In the genomic region with DNA sequence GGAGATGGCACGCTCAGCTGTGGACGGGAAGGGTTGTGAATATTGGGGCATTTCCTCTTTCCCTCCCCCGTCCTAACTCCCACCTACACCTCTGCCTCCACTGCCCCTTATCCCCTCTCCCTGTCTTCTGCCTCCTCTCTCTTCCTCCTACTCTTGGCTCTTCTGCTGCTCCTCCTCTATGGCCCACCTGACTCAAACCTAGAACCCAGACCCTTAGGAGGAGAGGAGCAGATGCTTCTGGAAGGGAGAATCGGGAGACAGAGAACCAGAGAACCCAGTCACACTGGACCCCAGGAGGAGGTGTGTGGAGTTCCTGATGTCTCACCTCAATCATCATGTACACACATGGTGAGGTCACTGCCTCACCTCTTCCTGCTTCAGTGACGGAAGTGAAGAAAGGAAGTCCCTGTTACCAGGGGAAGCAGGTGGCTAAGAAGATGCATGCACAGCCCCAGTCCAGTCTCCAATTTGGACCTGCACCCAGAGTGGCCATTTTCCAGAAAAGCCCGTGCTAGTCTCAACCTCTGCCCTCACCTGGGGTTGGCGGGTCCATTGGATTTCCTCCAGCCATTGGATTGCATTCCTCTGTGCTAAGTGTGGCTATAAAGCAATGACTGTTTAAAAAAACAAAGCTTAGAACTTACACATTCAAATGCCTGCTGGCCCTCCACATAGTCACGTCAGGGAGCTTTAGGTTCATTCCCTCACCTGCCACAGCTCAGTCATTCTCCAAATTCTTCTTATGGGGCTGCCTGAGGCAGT, we compare ENCODE assay signal across 10 cellular contexts. TPM values are rescaled to one million over a fixed set of nuclear protein-coding genes. Genes with fewer than 3 reads are reported as not detected.
DNase-seq lines count a peak whose midpoint lies in the region; ATAC-seq, FAIRE-seq and TF ChIP-seq lines count a peak whose summit lies in the region.
"Had no signal": no experiment of that assay in that cellular context is flagged by ENCODE, and none has a peak within 500 bp of the region (broad histone marks: within the 10 kb centered on the region; RNA-seq: fewer than 3 reads in every experiment).

No MANE protein-coding gene starts in this region.

- H3K27ac Mint-ChIP-seq in astrocyte (ENCODE audit: unreplicated experiment): no peak overlapping the region
- peak overlapping the region; percentile 82 to 99 (median 97) for H3K27ac Mint-ChIP-seq in naive thymus-derived CD8-positive, alpha-beta T cell

- peaks cover 34% of the 10 kb centered on the region for H3K27me3 Mint-ChIP-seq in astrocyte (ENCODE audit: low read depth, unreplicated experiment)
- peaks cover 0 to 7% (median 3%) of the 10 kb centered on the region in 5 donors for H3K27me3 Mint-ChIP-seq in naive thymus-derived CD8-positive, alpha-beta T cell

- no peak overlapping the region for H3K4me3 ChIP-seq in astrocyte (ENCODE audit: insufficient read depth, low read depth, low read length)

- H3K4me1 ChIP-seq in astrocyte (ENCODE audit: insufficient read depth, low read length): peaks cover 14% of the 10 kb centered on the region

- no peaks in the 10 kb centered on the region for H3K36me3 Mint-ChIP-seq in astrocyte (ENCODE audit: low read depth, unreplicated experiment)
- no peaks in the 10 kb centered on the region for H3K36me3 Mint-ChIP-seq in naive thymus-derived CD8-positive, alpha-beta T cell

- in situ Hi-C loops in KBM-7 (cut with MboI; ENCODE audit: low pct_unique_long_range_greater_than_20kb, low sequenced_read_pairs): no loop called here

- no peak for FAIRE-seq in GM12891 (lab: Jason Lieb, UNC)
- no peak for FAIRE-seq in astrocyte (lab: Jason Lieb, UNC)

- H2AFZ ChIP-seq in astrocyte (ENCODE audit: low read depth, low read length): no peak overlapping the region

- no peaks in the 10 kb centered on the region for H3K4me1 Mint-ChIP-seq in astrocyte (ENCODE audit: low read depth, unreplicated experiment)
- peaks cover 9 to 18% (median 12%) of the 10 kb centered on the region in 4 donors for H3K4me1 Mint-ChIP-seq in naive thymus-derived CD8-positive, alpha-beta T cell

- peak; percentile 97 to 99 for ATAC-seq in naive thymus-derived CD8-positive, alpha-beta T cell
- ATAC-seq in HG02840 (IDR thresholded peaks at IDR 0.05; ENCODE audit: low FRiP score, unreplicated experiment) (no peak), omental fat pad (ENCODE audit: low FRiP score) (no peak)

- no peaks in the 10 kb centered on the region for H3K9me3 ChIP-seq in astrocyte (ENCODE audit: insufficient read depth, low read depth, low read length)

- peaks cover 2% of the 10 kb centered on the region for H3K9me3 Mint-ChIP-seq in astrocyte (ENCODE audit: unreplicated experiment)
- H3K9me3 Mint-ChIP-seq in naive thymus-derived CD8-positive, alpha-beta T cell: no peaks in the 10 kb centered on the region

- no peak overlapping the region for H3K27ac ChIP-seq in astrocyte (ENCODE audit: low read depth, low read length)

- peak overlapping the region; percentile 1 for H3K9ac ChIP-seq in astrocyte (ENCODE audit: low read length)

- no peak overlapping the region for H3K4me3 Mint-ChIP-seq in astrocyte (ENCODE audit: unreplicated experiment)
- peak overlapping the region in 9 of 10 donors; percentile 24 to 67 (median 58) for H3K4me3 Mint-ChIP-seq in naive thymus-derived CD8-positive, alpha-beta T cell

- no peak for TF ChIP-seq POLR2A in GM12891 (IDR thresholded peaks at IDR 0.05; ENCODE audit: low read depth, low read length)

- no peaks in the 10 kb centered on the region for H4K20me1 ChIP-seq in astrocyte (ENCODE audit: insufficient read depth, low read length)

- H3K4me2 ChIP-seq in astrocyte (ENCODE audit: low read length): no peak overlapping the region

- H3K36me3 ChIP-seq in astrocyte (ENCODE audit: insufficient read depth, low read length): no peaks in the 10 kb centered on the region

- DNase-seq in GM12891 (ENCODE audit: insufficient read length, low spot score): no peak
- DNase-seq in RKO (ENCODE audit: low spot score): peak; percentile 31
- DNase-seq in astrocyte (ENCODE audit: low read depth): no peak
- peak in 9 of 10 donors; percentile 22 to 78 (median 55) for DNase-seq in naive thymus-derived CD8-positive, alpha-beta T cell
- DNase-seq in KBM-7: no peak
- DNase-seq in cerebellar nuclear complex (lab: John Stamatoyannopoulos, UW): no peak
- DNase-seq in omental fat pad (ENCODE audit: low spot score): no peak

- H3K27me3 ChIP-seq in astrocyte (ENCODE audit: insufficient read depth, low read length): peaks cover 12% of the 10 kb centered on the region

- POLR2A ChIA-PET in naive thymus-derived CD8-positive, alpha-beta T cell (lab: Charles Lee): interaction anchor here (1.3 to 1.4 kb wide), 2 partner anchors 10 to 11 kb away, joined by 7 to 8 read pairs; partner anchors contain the start of gene RPL26

- no peaks in the 10 kb centered on the region for H3K79me2 ChIP-seq in astrocyte (ENCODE audit: insufficient read depth, low read length)

- no peak for TF ChIP-seq CTCF in astrocyte (IDR thresholded peaks at IDR 0.05; ENCODE audit: insufficient read depth, low read depth, low read length)
- TF ChIP-seq CTCF in omental fat pad (IDR thresholded peaks at IDR 0.05): no peak

TF ChIP-seq in GM12891, 5 proteins besides CTCF, POLR2A, EP300 and RAD21:
- TF ChIP-seq SPI1 (IDR thresholded peaks at IDR 0.05; ENCODE audit: low read depth, low read length) (peak; percentile 52), PAX5 (IDR thresholded peaks at IDR 0.05; ENCODE audit: insufficient read depth, low read length, severe bottlenecking) (no peak)
TF ChIP-seq in GM12891: peak in this region for 1.

RNA-seq across cellular contexts. Expression of gene RNF222, which starts 4.0 kb away (rescaled TPM):
- not detected for polyA plus RNA-seq in GM12891 (2012; ENCODE audit: low read depth, missing spikeins)
- total RNA-seq in astrocyte (not detected in 2 replicates), omental fat pad (not detected)
- under 1 TPM; 0.18 to 0.19 TPM for total RNA-seq in naive thymus-derived CD8-positive, alpha-beta T cell
- polyA plus RNA-seq in naive thymus-derived CD8-positive, alpha-beta T cell: under 1 TPM in 2 of 3 donors, not detected in 1; 0.15 to 0.19 TPM

RNA-seq across cellular contexts. Expression of gene RPL26, which starts 10.7 kb away (rescaled TPM):
- polyA plus RNA-seq in GM12891 (2012; ENCODE audit: low read depth, missing spikeins): 7,968 TPM
- 1,192 and 1,342 TPM in 2 replicates for total RNA-seq in astrocyte
- total RNA-seq in naive thymus-derived CD8-positive, alpha-beta T cell: 1,000 to 10,000 TPM; 2,896 to 2,977 TPM
- polyA plus RNA-seq in naive thymus-derived CD8-positive, alpha-beta T cell: 1,000 to 10,000 TPM; 1,685 to 2,097 (median 2,039) TPM
- total RNA-seq in omental fat pad: 1,000 to 10,000 TPM; 3,452 to 4,057 (median 3,629) TPM

RNA-seq across cellular contexts. Expression of gene NDEL1, which starts 42.0 kb away (rescaled TPM):
- 20.6 TPM for polyA plus RNA-seq in GM12891 (2012; ENCODE audit: low read depth, missing spikeins)
- total RNA-seq in astrocyte: 102 and 110 TPM in 2 replicates
- 100 to 1,000 TPM in 1 of 2 experiments, 10 to 100 TPM in 1; 99.8 to 113 TPM for total RNA-seq in naive thymus-derived CD8-positive, alpha-beta T cell
- 10 to 100 TPM; 40.3 to 56.8 (median 47.8) TPM for polyA plus RNA-seq in naive thymus-derived CD8-positive, alpha-beta T cell
- total RNA-seq in omental fat pad: 100 to 1,000 TPM in 2 of 4 donors, 10 to 100 TPM in 2; 64.3 to 139 (median 118) TPM

RNA-seq across cellular contexts. Expression of gene ODF4, which starts 54.0 kb away (rescaled TPM):
- not detected for polyA plus RNA-seq in GM12891 (2012; ENCODE audit: low read depth, missing spikeins)
- total RNA-seq in astrocyte (not detected in 2 replicates), omental fat pad (not detected)
- not detected for total RNA-seq in naive thymus-derived CD8-positive, alpha-beta T cell
- polyA plus RNA-seq in naive thymus-derived CD8-positive, alpha-beta T cell: not detected
- total RNA-seq: epithelial cell of proximal tubule, mononuclear cell had no signal

Comparison
In these comparisons a context has a peak if more than half of its experiments do, and no peak if none do; other contexts are left out.
1. DNase-seq: peak in RKO (single experiment) and naive thymus-derived CD8-positive, alpha-beta T cell (9 of 10); none in GM12891 (single experiment), astrocyte (single experiment), KBM-7 (single experiment), cerebellar nuclear complex (0 of 2) and omental fat pad (single experiment).
2. ATAC-seq: peak in naive thymus-derived CD8-positive, alpha-beta T cell (2 of 2); none in HG02840 (single experiment) and omental fat pad (single experiment).